ENCODE assay signal across 1 cellular context in genomic region chr2:160199053-160199452, GRCh38.
TF ChIP-seq lines count a peak whose summit lies in the region.

No MANE protein-coding gene starts in this region.

TF ChIP-seq in HepG2, 621 proteins besides CTCF, POLR2A, EP300 and RAD21 (continued from another document):
- no peak for TF ChIP-seq ZNF609 (CRISPR knock-in tag; IDR thresholded peaks at IDR 0.05; ENCODE audit: borderline replicate concordance)
- no peak for TF ChIP-seq ATF5 (CRISPR knock-in tag; IDR thresholded peaks at IDR 0.05; ENCODE audit: low read depth)
- TF ChIP-seq EZH2 (conservative IDR thresholded peaks at IDR 0.05; ENCODE audit: low read depth, low read length): no peak
- TF ChIP-seq ZNF496 (CRISPR knock-in tag; IDR thresholded peaks at IDR 0.05; ENCODE audit: insufficient replicate concordance): no peak
- no peak for TF ChIP-seq REXO4 (CRISPR knock-in tag; IDR thresholded peaks at IDR 0.05; ENCODE audit: borderline replicate concordance)
- no peak for TF ChIP-seq KDM5A (IDR thresholded peaks at IDR 0.05; ENCODE audit: borderline replicate concordance, low read length)
- TF ChIP-seq NFKBIZ (CRISPR knock-in tag; IDR thresholded peaks at IDR 0.05): no peak
- TF ChIP-seq ZNF781 (CRISPR knock-in tag; IDR thresholded peaks at IDR 0.05; ENCODE audit: borderline replicate concordance, not compliant biosample characterization): no peak
- no peak for TF ChIP-seq MXD4 (CRISPR knock-in tag; IDR thresholded peaks at IDR 0.05)
- no peak for TF ChIP-seq CHD2 (IDR thresholded peaks at IDR 0.05; ENCODE audit: low read depth, low read length)
- TF ChIP-seq ZNF7 (CRISPR knock-in tag; IDR thresholded peaks at IDR 0.05): no peak
- TF ChIP-seq TCF7 (IDR thresholded peaks at IDR 0.05; ENCODE audit: low read depth): no peak
- TF ChIP-seq GMEB1 (CRISPR knock-in tag; IDR thresholded peaks at IDR 0.05; ENCODE audit: borderline replicate concordance): no peak
